Comparison of ENCODE assay signal across 28 cellular contexts in the genomic region with DNA sequence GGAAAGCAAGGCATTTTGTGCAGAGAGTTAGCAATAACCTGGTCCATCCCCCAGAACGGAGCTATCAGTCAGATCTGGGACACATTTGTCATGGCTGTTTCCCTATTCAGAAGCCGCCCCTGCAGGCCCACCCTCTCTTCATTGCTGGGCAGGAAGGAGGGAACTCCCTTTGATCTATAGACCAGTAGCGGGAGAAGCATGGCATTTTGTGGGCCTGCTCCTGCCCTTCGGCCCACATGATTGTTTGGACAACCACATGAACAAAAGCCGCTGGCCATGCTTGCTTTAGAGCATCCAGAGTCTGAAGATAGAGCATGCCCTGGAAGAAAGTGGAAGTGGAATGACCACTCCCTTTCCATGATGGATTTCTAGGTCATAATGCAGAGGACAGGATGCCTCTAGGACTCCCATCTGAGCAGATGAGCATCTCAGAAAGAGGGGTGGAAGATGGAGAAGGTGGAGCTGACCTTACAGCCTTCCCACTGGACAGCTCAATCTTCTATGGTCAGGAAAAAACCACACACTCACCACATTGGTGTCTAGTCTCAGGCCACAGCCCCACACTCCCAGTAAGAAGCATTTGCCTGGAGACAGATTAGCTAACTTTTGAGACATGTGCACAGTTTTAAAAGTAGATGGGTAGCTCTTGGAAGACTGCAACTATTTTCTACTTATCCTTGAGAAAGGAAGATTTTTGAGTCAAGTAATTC. TPM values are rescaled to one million over a fixed set of nuclear protein-coding genes. Genes with fewer than 3 reads are reported as not detected.
DNase-seq lines count a peak whose midpoint lies in the region; ATAC-seq and TF ChIP-seq lines count a peak whose summit lies in the region.
"Had no signal": no experiment of that assay in that cellular context is flagged by ENCODE, and none has a peak within 500 bp of the region (broad histone marks: within the 10 kb centered on the region; RNA-seq: fewer than 3 reads in every experiment).

No MANE protein-coding gene starts in this region.

- H3K27me3 Mint-ChIP-seq in HFFc6 (ENCODE audit: insufficient read depth) (peaks cover 2% of the 10 kb centered on the region), mesothelial cell of epicardium (ENCODE audit: low read depth) (no peaks in the 10 kb centered on the region)
- H3K27me3 Mint-ChIP-seq: activated naive CD8-positive, alpha-beta T cell; T-cell had no signal

- no peaks in the 10 kb centered on the region for H3K9me3 Mint-ChIP-seq in HFFc6
- H3K9me3 Mint-ChIP-seq in mesothelial cell of epicardium, result no peaks in the 10 kb centered on the region
- H3K9me3 Mint-ChIP-seq: activated T-helper 1 cell treated with anti-CD3 and anti-CD28 coated beads, Interleukin-12 subunit alpha, Interleukin-12 subunit beta, Interleukin-2, Interleukin-4 antibody, amounts not matched to agents 30 ng/mL and 10 ng/mL and 1 ng/mL, durations not matched to agents 14 hours and 24 hours and 36 hours; brain had no signal

- H3K4me1 Mint-ChIP-seq in HFFc6 (ENCODE audit: low read depth) (peaks cover 16% of the 10 kb centered on the region), mesothelial cell of epicardium (peaks cover 39% of the 10 kb centered on the region)
- H3K4me1 Mint-ChIP-seq: T-cell had no signal

- H3K36me3 Mint-ChIP-seq in HFFc6 (ENCODE audit: low read depth) (no peaks in the 10 kb centered on the region), mesothelial cell of epicardium (no peaks in the 10 kb centered on the region)
- H3K36me3 Mint-ChIP-seq: activated naive CD8-positive, alpha-beta T cell; brain; T-cell had no signal

- ATAC-seq in esophagus mucosa, result no peak
- ATAC-seq: T-cell had no signal

- no peak overlapping the region for H3K4me3 ChIP-seq in astrocyte of the cerebellum (ENCODE audit: low read depth, low read length)
- H3K4me3 ChIP-seq: esophagus muscularis mucosa, HAP-1 had no signal

- peak; percentile 16 for DNase-seq in A172 (ENCODE audit: low spot score)
- peak; percentile 74 for DNase-seq in HFFc6
- DNase-seq in astrocyte of the cerebellum (ENCODE audit: low read depth), result peak; percentile 48
- DNase-seq in mesothelial cell of epicardium (ENCODE audit: low spot score in 2 of 2, unreplicated experiment in 2 of 2), result no peak
- DNase-seq in ureter (ENCODE audit: low spot score), result no peak
- no peak for DNase-seq in DMS114 treated with DMSO at 0.1 percent for 48 hours (lab: John Stamatoyannopoulos, UW; ENCODE audit: unreplicated experiment)
- no peak for DNase-seq in T1000 (lab: John Stamatoyannopoulos, UW)
- DNase-seq: activated CD4-positive, alpha-beta T cell treated with anti-CD3 and anti-CD28 coated beads for 48 hours; effector memory CD4-positive, alpha-beta T cell; KBM-7; NCI-H187 treated with DMSO at 0.1 percent for 48 hours; NCI-H345; NCI-H82; retina; Right ventricle myocardium superior; stimulated activated CD4-positive, alpha-beta T cell treated with anti-CD3 and anti-CD28 coated beads, Interleukin-4, amount 100 ng/mL, for 24 hours; stimulated activated naive CD4-positive, alpha-beta T cell treated with Interleukin-2 at 50 U/mL for 16 hours; T-cell had no signal

- TF ChIP-seq CTCF in HFFc6 (IDR thresholded peaks at IDR 0.05) (no peak), astrocyte of the cerebellum (IDR thresholded peaks at IDR 0.05; ENCODE audit: low read depth, low read length, missing control alignments) (no peak), mesothelial cell of epicardium (IDR thresholded peaks at IDR 0.05; ENCODE audit: unreplicated experiment) (no peak)

- H3K4me3 Mint-ChIP-seq in HFFc6 (no peak overlapping the region), mesothelial cell of epicardium (no peak overlapping the region)
- H3K4me3 Mint-ChIP-seq: activated naive CD8-positive, alpha-beta T cell; activated T-helper 1 cell treated with anti-CD3 and anti-CD28 coated beads, Interleukin-12 subunit alpha, Interleukin-12 subunit beta, Interleukin-2, Interleukin-4 antibody, amounts not matched to agents 30 ng/mL and 10 ng/mL and 1 ng/mL, durations not matched to agents 14 hours and 24 hours and 36 hours; T-cell had no signal

- H3K27ac Mint-ChIP-seq in HFFc6, result no peak overlapping the region
- H3K27ac Mint-ChIP-seq in mesothelial cell of epicardium, result peak overlapping the region; percentile 54
- H3K27ac Mint-ChIP-seq: activated naive CD8-positive, alpha-beta T cell; activated T-helper 1 cell treated with anti-CD3 and anti-CD28 coated beads, Interleukin-12 subunit alpha, Interleukin-12 subunit beta, Interleukin-2, Interleukin-4 antibody, amounts not matched to agents 30 ng/mL and 10 ng/mL and 1 ng/mL, durations not matched to agents 14 hours and 24 hours and 36 hours; T-cell had no signal

- in situ Hi-C loops in astrocyte of the cerebellum (cut with HindIII; ENCODE audit: low sequenced_read_pairs), result no loop called here

RNA-seq across cellular contexts. Expression of a gene that starts 11.9 kb away (rescaled TPM):
- not detected in 2 replicates for total RNA-seq in A172 (2014; rRNA removed; shearing (Covaris generic))
- total RNA-seq in HFFc6 (2021; fragmentation: NEBNext Ultra II Directional; extraction: Animal tissue kit (Norgen Biotek cat#: 25700)), result not detected
- total RNA-seq in mesothelial cell of epicardium (not detected in 3 replicates), esophagus mucosa (not detected), ureter (not detected)
- total RNA-seq: activated T-helper 1 cell treated with anti-CD3 and anti-CD28 coated beads, Interleukin-12 subunit alpha, Interleukin-12 subunit beta, Interleukin-2, Interleukin-4 antibody, amounts not matched to agents 30 ng/mL and 10 ng/mL and 1 ng/mL, durations not matched to agents 14 hours and 24 hours and 36 hours; esophagus muscularis mucosa; kidney epithelial cell; lung microvascular endothelial cell; OCI-LY7; osteoblast; Right ventricle myocardium superior; T-cell had no signal

Comparison
In these comparisons a context has a peak if more than half of its experiments do, and no peak if none do; other contexts are left out.
1. DNase-seq: peak in A172 (single experiment), HFFc6 (single experiment) and astrocyte of the cerebellum (single experiment); none in mesothelial cell of epicardium (0 of 2), ureter (single experiment), DMS114 treated with DMSO at 0.1 percent for 48 hours (single experiment) and T1000 (single experiment).